In genomic region chr17:28370035-28370743, GRCh38 we compare ENCODE assay signal across 8 cellular contexts. TPM values are rescaled to one million over a fixed set of nuclear protein-coding genes. Genes with fewer than 3 reads are reported as not detected.
A peak's percentile ranks its signal among the peaks of the same experiment; 100 is the strongest.
DNase-seq lines count a peak whose midpoint lies in the region; ATAC-seq and TF ChIP-seq lines count a peak whose summit lies in the region.

A gene with protein sequence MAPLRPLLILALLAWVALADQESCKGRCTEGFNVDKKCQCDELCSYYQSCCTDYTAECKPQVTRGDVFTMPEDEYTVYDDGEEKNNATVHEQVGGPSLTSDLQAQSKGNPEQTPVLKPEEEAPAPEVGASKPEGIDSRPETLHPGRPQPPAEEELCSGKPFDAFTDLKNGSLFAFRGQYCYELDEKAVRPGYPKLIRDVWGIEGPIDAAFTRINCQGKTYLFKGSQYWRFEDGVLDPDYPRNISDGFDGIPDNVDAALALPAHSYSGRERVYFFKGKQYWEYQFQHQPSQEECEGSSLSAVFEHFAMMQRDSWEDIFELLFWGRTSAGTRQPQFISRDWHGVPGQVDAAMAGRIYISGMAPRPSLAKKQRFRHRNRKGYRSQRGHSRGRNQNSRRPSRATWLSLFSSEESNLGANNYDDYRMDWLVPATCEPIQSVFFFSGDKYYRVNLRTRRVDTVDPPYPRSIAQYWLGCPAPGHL (minus strand): TSS chr17:28370307. CDS start chr17:28370203, 104 bp downstream.

- POLR2A ChIA-PET in GM10248 (lab: Yijun Ruan, JAX): interaction anchor here (1.4 kb wide), 1 partner anchor 11 kb away, joined by 3 read pairs; no protein-coding TSS in a partner anchor

- peak within 1 kb of the TSS; percentile 34 to 84 for H3K27ac ChIP-seq in coronary artery

- H3K4me3 ChIP-seq in coronary artery: peak within 1 kb of the TSS; percentile 82

- peak; percentile 54 for DNase-seq in DMS 273 (lab: John Stamatoyannopoulos, UW; ENCODE audit: unreplicated experiment)
- no peak for DNase-seq in DMS 273 treated with DMSO at 0.1 percent for 48 hours (lab: John Stamatoyannopoulos, UW)
- peak; percentile 97 for DNase-seq in OCI-M1 (lab: John Stamatoyannopoulos, UW)
- DNase-seq in coronary artery (ENCODE audit: low spot score): no peak
- peak; percentile 79 for DNase-seq in mucosa of gallbladder (ENCODE audit: low spot score)
- DNase-seq in GM10248 (ENCODE audit: extremely low spot score): no peak
- DNase-seq in stimulated activated CD4-positive, alpha-beta T cell treated with anti-CD3 and anti-CD28 coated beads, Interleukin-2, amount 100 ng/mL, for 24 hours: no peak

- TF ChIP-seq CTCF in coronary artery (IDR thresholded peaks at IDR 0.05) (no peak), GM10248 (IDR thresholded peaks at IDR 0.05; ENCODE audit: control extremely low read depth, extremely low read depth, low read depth, missing control alignments) (no peak)

- no peak for ATAC-seq in HG02588 (IDR thresholded peaks at IDR 0.05; ENCODE audit: unreplicated experiment)

- CTCF ChIA-PET in GM10248 (lab: Yijun Ruan, JAX): interaction anchor here (1.0 to 4.6 kb wide), 3 partner anchors 12 to 46 kb away, joined by 3 to 20 read pairs (median 5); partner anchors contain the start of genes POLDIP2 and TNFAIP1

RNA-seq across cellular contexts. Expression of the gene that starts here (rescaled TPM):
- 424 TPM for total RNA-seq in mucosa of gallbladder

Comparison
In these comparisons a context has a peak if more than half of its experiments do, and no peak if none do; other contexts are left out.
1. DNase-seq: peak in DMS 273 (single experiment), OCI-M1 (single experiment) and mucosa of gallbladder (single experiment); none in DMS 273 treated with DMSO at 0.1 percent for 48 hours (single experiment), coronary artery (single experiment), GM10248 (single experiment) and stimulated activated CD4-positive, alpha-beta T cell treated with anti-CD3 and anti-CD28 coated beads, Interleukin-2, amount 100 ng/mL, for 24 hours (0 of 2).